Comparison of ENCODE assay signal across 14 cellular contexts in the genomic region with DNA sequence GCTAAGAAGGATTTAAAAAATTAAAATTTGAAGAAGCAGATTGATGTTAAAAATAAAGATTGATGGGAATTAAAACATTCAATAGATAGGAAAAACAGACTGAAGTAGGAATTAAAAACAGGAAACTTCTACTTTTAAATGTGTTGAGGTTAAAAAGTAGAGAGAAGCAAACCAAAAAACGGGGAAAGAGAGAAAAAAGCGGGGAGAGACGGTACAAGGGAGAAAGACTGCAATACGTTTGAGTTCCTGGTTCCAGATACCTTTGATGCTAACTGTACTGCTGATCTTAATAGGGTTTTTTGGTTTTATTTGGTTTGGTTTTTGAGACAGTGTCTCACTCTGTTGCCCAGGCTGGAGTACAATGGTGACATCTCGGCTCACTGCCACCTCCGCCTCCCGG. TPM values are rescaled to one million over a fixed set of nuclear protein-coding genes. Genes with fewer than 3 reads are reported as not detected.
DNase-seq lines count a peak whose midpoint lies in the region; FAIRE-seq and TF ChIP-seq lines count a peak whose summit lies in the region.
"Had no signal": no experiment of that assay in that cellular context is flagged by ENCODE, and none has a peak within 500 bp of the region (broad histone marks: within the 10 kb centered on the region; RNA-seq: fewer than 3 reads in every experiment).

No MANE protein-coding gene starts in this region.

- TF ChIP-seq RAD21 in H1 (IDR thresholded peaks at IDR 0.05 in 1 of 2, conservative IDR thresholded peaks at IDR 0.05 in 1 of 2; ENCODE audit: low read depth in 2 of 2, low read length in 2 of 2): no peak

- H3K14ac ChIP-seq in H1 (ENCODE audit: insufficient read length): no peak overlapping the region

- H3K18ac ChIP-seq in H1 (ENCODE audit: extremely low read depth, low read length): no peak overlapping the region

- H3F3A ChIP-seq in smooth muscle cell (ENCODE audit: low read depth): no peaks in the 10 kb centered on the region

- no peak overlapping the region for H2BK120ac ChIP-seq in H1 (replicated peaks; ENCODE audit: low read depth, low read length)

- H2BK12ac ChIP-seq in H1 (ENCODE audit: low read depth, low read length): no peak overlapping the region

- H3K4me3 Mint-ChIP-seq in activated naive CD4-positive, alpha-beta T cell treated with anti-CD3 and anti-CD28 coated beads, Interleukin-2, amount 10 ng/mL, durations not matched to agents 7 days and 5 days: peak overlapping the region; percentile 77
- no peak overlapping the region for H3K4me3 Mint-ChIP-seq in Calu3 (ENCODE audit: low read depth, unreplicated experiment)

- no peak for TF ChIP-seq EP300 in H1 (IDR thresholded peaks at IDR 0.05; ENCODE audit: borderline replicate concordance in 1 of 2, low read depth in 2 of 2, low read length in 2 of 2)

- no peak overlapping the region for H4K8ac ChIP-seq in H1 (ENCODE audit: extremely low read depth, insufficient read depth, low read length)

- H3K9ac ChIP-seq in OCI-LY3 (ENCODE audit: low read length) (peak overlapping the region; percentile 68), H1 (replicated peaks in 1 of 4; ENCODE audit: extremely low read depth in 1 of 4, low read depth in 3 of 4, low read length in 3 of 4) (no peak overlapping the region), smooth muscle cell (ENCODE audit: low read depth) (no peak overlapping the region)

- peak overlapping the region; percentile 24 for H3K27ac Mint-ChIP-seq in activated naive CD4-positive, alpha-beta T cell treated with anti-CD3 and anti-CD28 coated beads, Interleukin-2, amount 10 ng/mL, durations not matched to agents 7 days and 5 days
- no peak overlapping the region for H3K27ac Mint-ChIP-seq in Calu3 (ENCODE audit: unreplicated experiment)
- H3K27ac Mint-ChIP-seq: activated CD4-positive, alpha-beta memory T cell treated with anti-CD3 and anti-CD28 coated beads, Interleukin-2, amount 10 ng/mL, durations not matched to agents 7 days and 5 days; stimulated activated naive CD8-positive, alpha-beta T cell treated with anti-CD3 and anti-CD28 coated beads, Interleukin-15, Interleukin-2, amounts not matched to agents 100 ng/mL and 50 ng/mL, for 24 hours had no signal

- H3K4me3 ChIP-seq in OCI-LY3 (ENCODE audit: low read length) (peak overlapping the region; percentile 85), H1 (ENCODE audit: extremely low read depth in 1 of 4, insufficient read depth in 2 of 4, low read depth in 3 of 4, low read length in 4 of 4) (peak overlapping the region in 1 of 4 experiments; percentile 69; a peak in 2 of 8 replicates), smooth muscle cell (no peak overlapping the region), H7 (ENCODE audit: insufficient read depth, low read depth, low read length) (no peak overlapping the region)

- H2AK5ac ChIP-seq in H1 (ENCODE audit: low read depth, low read length): no peak overlapping the region

- H3K27me3 ChIP-seq in OCI-LY3 (ENCODE audit: low read depth, low read length): 0 out of 2 replicates have a peak, but pooled peaks cover 6% of the 10 kb centered on the region
- no peaks in the 10 kb centered on the region for H3K27me3 ChIP-seq in H1 (replicated peaks in 1 of 4; ENCODE audit: control insufficient read depth in 3 of 4, extremely low read depth in 1 of 4, insufficient read depth in 3 of 4, low read length in 3 of 4)
- H3K27me3 ChIP-seq in smooth muscle cell (ENCODE audit: low read depth): no peaks in the 10 kb centered on the region
- H3K27me3 ChIP-seq in H7 (ENCODE audit: control insufficient read depth, insufficient read depth, low read length): no peaks in the 10 kb centered on the region
- H3K27me3 ChIP-seq: SJCRH30, spleen, vagina had no signal

- no TSS peak for BruUV-seq in Calu3 (replicated peaks; lab: Mats Ljungman, UMichigan)

- H2BK15ac ChIP-seq in H1 (ENCODE audit: low read length): no peak overlapping the region

- H3K27me3 Mint-ChIP-seq in activated naive CD4-positive, alpha-beta T cell treated with anti-CD3 and anti-CD28 coated beads, Interleukin-2, amount 10 ng/mL, durations not matched to agents 7 days and 5 days: peaks cover 19% of the 10 kb centered on the region
- H3K27me3 Mint-ChIP-seq in Calu3 (ENCODE audit: unreplicated experiment): no peaks in the 10 kb centered on the region
- H3K27me3 Mint-ChIP-seq: IgD-negative memory B cell had no signal

- H3K4me1 ChIP-seq in OCI-LY3 (ENCODE audit: low read length) (peaks cover 18% of the 10 kb centered on the region), H1 (replicated peaks in 1 of 4; ENCODE audit: control insufficient read depth in 3 of 4, insufficient read depth in 4 of 4, low read length in 3 of 4) (peaks cover 0 to 5% (median 2%) of the 10 kb centered on the region in 4 experiments; a peak in 3 of 7 replicates), smooth muscle cell (ENCODE audit: low read depth) (peaks cover 5% of the 10 kb centered on the region)

- no peak overlapping the region for H3K56ac ChIP-seq in H1 (replicated peaks; ENCODE audit: insufficient read length, low read depth, low read length)

- no peak overlapping the region for H4K91ac ChIP-seq in H1 (replicated peaks; ENCODE audit: insufficient read length, low read length)

- TF ChIP-seq CTCF in OCI-LY3 (IDR thresholded peaks at IDR 0.05; ENCODE audit: low read depth, low read length): no peak
- no peak for TF ChIP-seq CTCF in H1 (IDR thresholded peaks at IDR 0.05; ENCODE audit: control extremely low read depth in 1 of 3, insufficient read depth in 1 of 3, low read depth in 1 of 3, low read length in 3 of 3)
- TF ChIP-seq CTCF in smooth muscle cell (IDR thresholded peaks at IDR 0.05; ENCODE audit: borderline replicate concordance, insufficient read depth, poor library complexity, severe bottlenecking): no peak
- TF ChIP-seq CTCF in Calu3 (IDR thresholded peaks at IDR 0.05; ENCODE audit: unreplicated experiment): no peak

- H3K9me3 ChIP-seq in OCI-LY3 (ENCODE audit: insufficient read depth, low read length) (no peaks in the 10 kb centered on the region), H1 (ENCODE audit: insufficient read depth in 2 of 2, low read depth in 1 of 2, low read length in 1 of 2) (no peaks in the 10 kb centered on the region), smooth muscle cell (replicated peaks; ENCODE audit: low read depth) (no peaks in the 10 kb centered on the region)
- H3K9me3 ChIP-seq: SJCRH30, spleen, vagina had no signal

- no peaks in the 10 kb centered on the region for H3K79me1 ChIP-seq in H1 (ENCODE audit: low read depth, low read length)

- no peaks in the 10 kb centered on the region for H3K36me3 Mint-ChIP-seq in activated naive CD4-positive, alpha-beta T cell treated with anti-CD3 and anti-CD28 coated beads, Interleukin-2, amount 10 ng/mL, durations not matched to agents 7 days and 5 days
- H3K36me3 Mint-ChIP-seq in Calu3 (ENCODE audit: insufficient read depth, unreplicated experiment): peaks cover 9% of the 10 kb centered on the region
- H3K36me3 Mint-ChIP-seq: IgD-negative memory B cell had no signal

- H3K4me1 Mint-ChIP-seq in activated naive CD4-positive, alpha-beta T cell treated with anti-CD3 and anti-CD28 coated beads, Interleukin-2, amount 10 ng/mL, durations not matched to agents 7 days and 5 days: peaks cover 20% of the 10 kb centered on the region
- H3K4me1 Mint-ChIP-seq in Calu3 (ENCODE audit: low read depth, unreplicated experiment): peaks cover 8% of the 10 kb centered on the region

- no peak overlapping the region for H4K5ac ChIP-seq in H1 (ENCODE audit: insufficient read length, low read depth, low read length)

- CTCF ChIA-PET in activated naive CD4-positive, alpha-beta T cell treated with anti-CD3 and anti-CD28 coated beads, Interleukin-2, amount 10 ng/mL, durations not matched to agents 7 days and 5 days (lab: Charles Lee): interaction anchor here (0.9 to 3.4 kb wide), 17 partner anchors 10 to 257 kb away, joined by 3 to 54 read pairs (median 5); partner anchors contain the start of gene PHF3
- CTCF ChIA-PET in H1 (lab: Charles Lee; ENCODE audit: partially characterized antibody): interaction anchor here (0.6 to 4.4 kb wide), 17 partner anchors 8 to 696 kb away, joined by 3 to 24 read pairs (median 5); partner anchors contain the start of gene PHF3
- CTCF ChIA-PET in Calu3 (lab: Charles Lee): interaction anchor here (1.1 to 2.1 kb wide), 7 partner anchors 37 to 247 kb away, joined by 3 to 36 read pairs (median 6); partner anchors contain the start of gene PHF3

- 94% methylated on average over 7 of the region's 7 CpGs; no CpG with 5 or more reads in 1 of the 2 experiments for WGBS in H1 (ENCODE audit: extremely low coverage in 1 of 2, insufficient coverage in 1 of 2, insufficient read length in 1 of 2, insufficient replicate concordance in 2 of 2, low coverage in 1 of 2, low lambda C conversion rate in 2 of 2, missing lambda C conversion rate in 1 of 2), 2 experiments
- 87% methylated on average over 7 of the region's 7 CpGs for WGBS in smooth muscle cell (ENCODE audit: low lambda C conversion rate)

- H3K4me2 ChIP-seq in OCI-LY3 (ENCODE audit: low read length): peak overlapping the region; percentile 95
- H3K4me2 ChIP-seq in H1 (ENCODE audit: insufficient read depth in 1 of 2, low read depth in 2 of 2, low read length in 2 of 2): no peak overlapping the region; a peak in 2 of 4 replicates
- no peak overlapping the region for H3K4me2 ChIP-seq in smooth muscle cell

- H3K4ac ChIP-seq in H1 (replicated peaks; ENCODE audit: insufficient read length, low read depth, low read length): no peak overlapping the region

- H3K36me3 ChIP-seq in OCI-LY3 (replicated peaks; ENCODE audit: low read depth, low read length): no peaks in the 10 kb centered on the region
- H3K36me3 ChIP-seq in H1 (ENCODE audit: control insufficient read depth in 2 of 4, insufficient read depth in 4 of 4, low read length in 3 of 4): no peaks in the 10 kb centered on the region
- no peaks in the 10 kb centered on the region for H3K36me3 ChIP-seq in smooth muscle cell (ENCODE audit: low read depth)
- H3K36me3 ChIP-seq in H7 (replicated peaks; ENCODE audit: control insufficient read depth, insufficient read depth, low read length): no peaks in the 10 kb centered on the region
- H3K36me3 ChIP-seq: SJCRH30, spleen, vagina had no signal

- TF ChIP-seq POLR2A in H1 (IDR thresholded peaks at IDR 0.05; ENCODE audit: control extremely low read depth in 1 of 2, low read depth in 2 of 2, low read length in 2 of 2): no peak

- H2AFZ ChIP-seq in OCI-LY3 (ENCODE audit: low read depth, low read length): peak overlapping the region; percentile 100
- H2AFZ ChIP-seq in H1 (ENCODE audit: low read length): 0 out of 2 replicates have a peak overlapping the region, but pooled peaks have one; percentile 6
- peak overlapping the region; percentile 92 for H2AFZ ChIP-seq in smooth muscle cell (ENCODE audit: low read depth)

- no peak overlapping the region for H2BK20ac ChIP-seq in H1 (ENCODE audit: low read length)

- H3K79me2 ChIP-seq in OCI-LY3 (ENCODE audit: low read length) (no peaks in the 10 kb centered on the region), H1 (ENCODE audit: control insufficient read depth in 1 of 2, insufficient read depth in 2 of 2, low read length in 2 of 2) (no peaks in the 10 kb centered on the region), smooth muscle cell (ENCODE audit: low read depth) (no peaks in the 10 kb centered on the region)

- H2BK5ac ChIP-seq in H1 (ENCODE audit: low read depth, low read length): no peak overlapping the region

- no peak overlapping the region for H3K23ac ChIP-seq in H1 (ENCODE audit: insufficient read length)

- no peak for FAIRE-seq in H1 (lab: Jason Lieb, UNC)

- no peaks in the 10 kb centered on the region for H3K9me3 Mint-ChIP-seq in activated naive CD4-positive, alpha-beta T cell treated with anti-CD3 and anti-CD28 coated beads, Interleukin-2, amount 10 ng/mL, durations not matched to agents 7 days and 5 days
- H3K9me3 Mint-ChIP-seq in Calu3 (ENCODE audit: low read depth, unreplicated experiment): no peaks in the 10 kb centered on the region
- H3K9me3 Mint-ChIP-seq: activated CD4-positive, alpha-beta memory T cell treated with anti-CD3 and anti-CD28 coated beads, Interleukin-2, amount 10 ng/mL, durations not matched to agents 7 days and 5 days; IgD-negative memory B cell; stimulated activated naive CD8-positive, alpha-beta T cell treated with anti-CD3 and anti-CD28 coated beads, Interleukin-15, Interleukin-2, amounts not matched to agents 100 ng/mL and 50 ng/mL, for 24 hours had no signal

- POLR2A ChIA-PET in H1 (lab: Charles Lee; ENCODE audit: partially characterized antibody): interaction anchor here (0.7 to 3.0 kb wide), 3 partner anchors 26 to 37 kb away, joined by 3 to 26 read pairs (median 21); partner anchors contain the start of gene PHF3

- no peaks in the 10 kb centered on the region for H4K20me1 ChIP-seq in OCI-LY3 (ENCODE audit: insufficient read depth, low read length)
- no peaks in the 10 kb centered on the region for H4K20me1 ChIP-seq in H1 (replicated peaks in 1 of 2; ENCODE audit: control insufficient read depth in 1 of 2, insufficient read depth in 2 of 2, low read length in 2 of 2)
- no peaks in the 10 kb centered on the region for H4K20me1 ChIP-seq in smooth muscle cell (ENCODE audit: low read depth)

- peaks cover 5% of the 10 kb centered on the region for H3K23me2 ChIP-seq in H1 (ENCODE audit: low read depth, low read length)

- H3K27ac ChIP-seq in OCI-LY3 (ENCODE audit: low read length) (no peak overlapping the region), H1 (ENCODE audit: low read depth, low read length) (no peak overlapping the region), smooth muscle cell (ENCODE audit: low read depth) (no peak overlapping the region)
- H3K27ac ChIP-seq: SJCRH30, vagina had no signal

- no peak for DNase-seq in activated naive CD4-positive, alpha-beta T cell treated with anti-CD3 and anti-CD28 coated beads, Interleukin-2, amount 10 ng/mL, durations not matched to agents 7 days and 5 days
- DNase-seq in activated naive CD4-positive, alpha-beta T cell (lab: John Stamatoyannopoulos, UW): no peak
- DNase-seq in H1 (ENCODE audit: low read depth in 1 of 2, low spot score in 2 of 2) (no peak), smooth muscle cell (lab: John Stamatoyannopoulos, UW; ENCODE audit: unreplicated experiment) (no peak), NCI-H2029 treated with DMSO at 0.1 percent for 48 hours (lab: John Stamatoyannopoulos, UW) (no peak), Calu3 (no peak), H7 (no peak)

- intact Hi-C loops in Calu3 (cut with micrococcal nuclease; ENCODE audit: unreplicated experiment): loop anchor here (2.0 to 5.0 kb wide), 2 partner anchors 38 to 203 kb away; no protein-coding TSS in a partner anchor

RNA-seq across cellular contexts. Expression of gene PTP4A1, which starts 27.0 kb away (rescaled TPM):
- total RNA-seq in H1 (2021; fragmentation: NEBNext Ultra II Directional; extraction: Animal tissue kit (Norgen Biotek cat#: 25700)): 75.6 and 76.3 TPM in 2 replicates
- 8.1 and 21.1 TPM in 2 replicates for polyA plus RNA-seq in H1 (2011; rRNA removed)
- polyA plus RNA-seq in H1 (2011; cell fraction: cytosol; rRNA removed): 13.3 TPM
- 3.9 TPM for polyA plus RNA-seq in H1 (2011; cell fraction: nucleus; rRNA removed)
- polyA plus RNA-seq in H1 (2012, experiment 1 of 2): 23.5 to 66.4 TPM (median 30.2 TPM) in 4 replicates
- 8.3 TPM for polyA plus RNA-seq in H1 (2012, experiment 2 of 2)
- 39.0 TPM for polyA plus RNA-seq in H1 (2013, experiment 1 of 2)
- polyA plus RNA-seq in H1 (2013, experiment 2 of 2): 39.7 TPM
- 18.3 and 23.9 TPM in 2 replicates for polyA minus RNA-seq in H1 (2011; rRNA and poly(A)+ RNA removed)
- 21.1 TPM for polyA minus RNA-seq in H1 (2011; cell fraction: cytosol; rRNA and poly(A)+ RNA removed)
- 71.3 TPM for polyA minus RNA-seq in H1 (2011; cell fraction: nucleus; rRNA and poly(A)+ RNA removed)
- 50.3 and 98.8 TPM in 2 replicates for total RNA-seq in smooth muscle cell
- 147 and 155 TPM in 2 replicates for polyA plus RNA-seq in smooth muscle cell
- 97.3 and 110 TPM in 2 replicates for total RNA-seq in Calu3 (2022)
- total RNA-seq in H7 (2014; rRNA removed; shearing (Covaris generic)): 7.5 and 8.7 TPM in 2 replicates

RNA-seq across cellular contexts. Expression of gene PHF3, which starts 36.4 kb away (rescaled TPM):
- total RNA-seq in H1 (2021; fragmentation: NEBNext Ultra II Directional; extraction: Animal tissue kit (Norgen Biotek cat#: 25700)): 69.3 and 70.9 TPM in 2 replicates
- 6.5 and 10.1 TPM in 2 replicates for polyA plus RNA-seq in H1 (2011; rRNA removed)
- 14.1 TPM for polyA plus RNA-seq in H1 (2011; cell fraction: cytosol; rRNA removed)
- 19.3 TPM for polyA plus RNA-seq in H1 (2011; cell fraction: nucleus; rRNA removed)
- polyA plus RNA-seq in H1 (2012, experiment 1 of 2): 18.2 to 36.0 TPM (median 23.5 TPM) in 4 replicates
- 0.94 TPM for polyA plus RNA-seq in H1 (2012, experiment 2 of 2)
- 35.3 TPM for polyA plus RNA-seq in H1 (2013, experiment 1 of 2)
- polyA plus RNA-seq in H1 (2013, experiment 2 of 2): 34.5 TPM
- polyA minus RNA-seq in H1 (2011; rRNA and poly(A)+ RNA removed): 35.0 and 43.7 TPM in 2 replicates
- 38.8 TPM for polyA minus RNA-seq in H1 (2011; cell fraction: cytosol; rRNA and poly(A)+ RNA removed)
- polyA minus RNA-seq in H1 (2011; cell fraction: nucleus; rRNA and poly(A)+ RNA removed): 162 TPM
- total RNA-seq in smooth muscle cell: 44.7 and 59.8 TPM in 2 replicates
- 9.8 and 10.2 TPM in 2 replicates for polyA plus RNA-seq in smooth muscle cell
- total RNA-seq in Calu3 (2022): 45.6 and 46.6 TPM in 2 replicates
- total RNA-seq in H7 (2014; rRNA removed; shearing (Covaris generic)): 35.5 and 54.5 TPM in 2 replicates

Comparison
In these comparisons a context has a peak if more than half of its experiments do, and no peak if none do; other contexts are left out.
1. H2AFZ ChIP-seq: peak in every context shown above with its lines; median percentile 100 in OCI-LY3; 92 in smooth muscle cell; 6 in H1.